10 cellular contexts compared by ENCODE assay signal in genomic region chr5:9265391-9266287, GRCh38.
DNase-seq lines count a peak whose midpoint lies in the region; ATAC-seq, FAIRE-seq and TF ChIP-seq lines count a peak whose summit lies in the region.
"Had no signal": no experiment of that assay in that cellular context is flagged by ENCODE, and none has a peak within 500 bp of the region (broad histone marks: within the 10 kb centered on the region; RNA-seq: fewer than 3 reads in every experiment).

No MANE protein-coding gene starts in this region.

- H2BK15ac ChIP-seq in mesendoderm (replicated peaks; ENCODE audit: low read depth), result no peak overlapping the region

- H3F3A ChIP-seq in MM.1S (ENCODE audit: insufficient read depth, low read length), result no peaks in the 10 kb centered on the region

- 4% methylated on average over 17 of the region's 17 CpGs for WGBS in HepG2 (ENCODE audit: low lambda C conversion rate)
- 77% methylated on average over 9 of the region's 17 CpGs for WGBS in right lobe of liver (ENCODE audit: insufficient coverage, low coverage, low lambda C conversion rate, missing lambda C conversion rate)
- 100% methylated on average over 3 of the region's 17 CpGs for WGBS in mesendoderm (ENCODE audit: extremely low coverage, insufficient coverage, low lambda C conversion rate)
- 65 to 88% (median 79%) methylated on average over 17 of the region's 17 CpGs for WGBS in small intestine, 3 donors

- no peak overlapping the region for H3K23ac ChIP-seq in mesendoderm (ENCODE audit: low read length)

- H3K36me3 ChIP-seq in HepG2 (replicated peaks in 1 of 2; ENCODE audit: control insufficient read depth in 1 of 2, insufficient read depth in 2 of 2, low read length in 2 of 2) (no peaks in the 10 kb centered on the region), right lobe of liver (no peaks in the 10 kb centered on the region), mesendoderm (ENCODE audit: control insufficient read depth, insufficient read depth, low read length) (no peaks in the 10 kb centered on the region), small intestine (ENCODE audit: control insufficient read depth in 2 of 2, insufficient read depth in 2 of 2, low read length in 2 of 2) (no peaks in the 10 kb centered on the region), MM.1S (replicated peaks; ENCODE audit: insufficient read depth, low read length) (no peaks in the 10 kb centered on the region)

- H2BK5ac ChIP-seq in mesendoderm (ENCODE audit: low read length), result no peak overlapping the region

- ATAC-seq in HepG2 (peak; percentile 35), right lobe of liver (no peak)

- FAIRE-seq in HepG2 (lab: Jason Lieb, UNC), result no peak
- no peak for FAIRE-seq in small intestine (lab: Jason Lieb, UNC)
- FAIRE-seq: A204.1 had no signal

- no peak for DNase-seq in HepG2 (ENCODE audit: low spot score)
- no peak for DNase-seq in right lobe of liver
- DNase-seq in epithelial cell of esophagus (ENCODE audit: low read depth), result peak; percentile 87
- DNase-seq in mesendoderm, result peak; percentile 90
- DNase-seq in small intestine, result no peak
- DNase-seq in MM.1S, result no peak
- DNase-seq in Kasumi-1 (lab: John Stamatoyannopoulos, UW), result no peak
- no peak for DNase-seq in LoVo (ENCODE audit: low spot score)
- DNase-seq: amygdala had no signal

- in situ Hi-C loops in HepG2 (cut with HindIII; ENCODE audit: extremely low pct_ligation_motif_present, low pct_unique_long_range_greater_than_20kb), result no loop called here

- no peak for TF ChIP-seq POLR2A in HepG2 (IDR thresholded peaks at IDR 0.05; ENCODE audit: insufficient read depth in 1 of 2, low read depth in 2 of 2, low read length in 2 of 2)
- no peak for TF ChIP-seq POLR2A in right lobe of liver (IDR thresholded peaks at IDR 0.05)

- H3K4me2 ChIP-seq in HepG2 (ENCODE audit: low read depth, low read length) (no peak overlapping the region), mesendoderm (ENCODE audit: low read length) (no peak overlapping the region), MM.1S (ENCODE audit: low read depth, low read length) (no peak overlapping the region)

- no peak overlapping the region for H3K18ac ChIP-seq in mesendoderm (ENCODE audit: low read length)

- TF ChIP-seq RAD21 in HepG2 (CRISPR knock-in tag; IDR thresholded peaks at IDR 0.05), result no peak

- no peaks in the 10 kb centered on the region for H3K27me3 ChIP-seq in HepG2 (ENCODE audit: control insufficient read depth in 1 of 2, insufficient read depth in 2 of 2, low read length in 2 of 2)
- no peaks in the 10 kb centered on the region for H3K27me3 ChIP-seq in right lobe of liver
- no peaks in the 10 kb centered on the region for H3K27me3 ChIP-seq in mesendoderm (ENCODE audit: insufficient read depth, low read length, poor library complexity)
- no peaks in the 10 kb centered on the region for H3K27me3 ChIP-seq in small intestine (ENCODE audit: control insufficient read depth in 2 of 2, insufficient read depth in 2 of 2, low read length in 2 of 2)
- no peaks in the 10 kb centered on the region for H3K27me3 ChIP-seq in MM.1S (replicated peaks; ENCODE audit: insufficient read depth, low read length)

- no peak overlapping the region for H4K5ac ChIP-seq in mesendoderm (ENCODE audit: low read length)

- intact Hi-C loops in HepG2 (cut with micrococcal nuclease; ENCODE audit: unreplicated experiment) (no loop called here), right lobe of liver (cut with DNase I) (no loop called here)

- H3K56ac ChIP-seq in mesendoderm (ENCODE audit: low read length), result no peak overlapping the region

- TF ChIP-seq CTCF in HepG2 (CRISPR knock-in tag; IDR thresholded peaks at IDR 0.05) (no peak), right lobe of liver (IDR thresholded peaks at IDR 0.05) (no peak), epithelial cell of esophagus (IDR thresholded peaks at IDR 0.05; ENCODE audit: insufficient read depth, low read depth, low read length, missing control alignments) (no peak), MM.1S (IDR thresholded peaks at IDR 0.05; ENCODE audit: low read length) (no peak)

- H3K9ac ChIP-seq in HepG2 (ENCODE audit: insufficient read depth, low read depth, low read length) (no peak overlapping the region), mesendoderm (ENCODE audit: low read length) (no peak overlapping the region), MM.1S (ENCODE audit: low read length) (no peak overlapping the region)

- no peaks in the 10 kb centered on the region for H3K4me1 ChIP-seq in HepG2 (ENCODE audit: insufficient read depth, low read length)
- no peaks in the 10 kb centered on the region for H3K4me1 ChIP-seq in right lobe of liver
- peaks cover 11% of the 10 kb centered on the region for H3K4me1 ChIP-seq in mesendoderm (ENCODE audit: control insufficient read depth, low read depth, low read length)
- H3K4me1 ChIP-seq in small intestine (ENCODE audit: control insufficient read depth in 2 of 2, insufficient read depth in 1 of 2, low read depth in 1 of 2, low read length in 1 of 2), result no peaks in the 10 kb centered on the region
- no peaks in the 10 kb centered on the region for H3K4me1 ChIP-seq in MM.1S (ENCODE audit: low read length)

- no peaks in the 10 kb centered on the region for H3K79me2 ChIP-seq in HepG2 (ENCODE audit: insufficient read depth, low read length)
- no peaks in the 10 kb centered on the region for H3K79me2 ChIP-seq in mesendoderm (ENCODE audit: control insufficient read depth, insufficient read depth, low read length)
- no peaks in the 10 kb centered on the region for H3K79me2 ChIP-seq in MM.1S (ENCODE audit: low read length)

- H3K9me3 ChIP-seq in HepG2 (ENCODE audit: low read length), result 0 out of 2 replicates have a peak, but pooled peaks cover 8% of the 10 kb centered on the region
- no peaks in the 10 kb centered on the region for H3K9me3 ChIP-seq in right lobe of liver
- no peaks in the 10 kb centered on the region for H3K9me3 ChIP-seq in small intestine (ENCODE audit: control insufficient read depth, low read depth)
- no peaks in the 10 kb centered on the region for H3K9me3 ChIP-seq in MM.1S (replicated peaks; ENCODE audit: insufficient read depth, low read length)

- no peak overlapping the region for H3K4ac ChIP-seq in mesendoderm (ENCODE audit: low read depth, low read length)

- CTCF ChIA-PET in HepG2 (lab: Yijun Ruan, JAX; ENCODE audit: low intra/inter-chr PET ratio, low total read pairs), result no interaction called here

- TF ChIP-seq EP300 in HepG2 (IDR thresholded peaks at IDR 0.05; ENCODE audit: low read depth in 2 of 2, low read length in 2 of 2) (no peak), HepG2 (CRISPR knock-in tag; IDR thresholded peaks at IDR 0.05; ENCODE audit: borderline replicate concordance) (no peak)

- H4K20me1 ChIP-seq in HepG2 (ENCODE audit: insufficient read depth, low read length) (no peaks in the 10 kb centered on the region), MM.1S (ENCODE audit: insufficient read depth, low read length) (no peaks in the 10 kb centered on the region)

- no peaks in the 10 kb centered on the region for H3K9me2 ChIP-seq in MM.1S (replicated peaks; ENCODE audit: insufficient read depth, low read length)

- H4K8ac ChIP-seq in mesendoderm (ENCODE audit: low read depth, low read length), result no peak overlapping the region

- H2AK5ac ChIP-seq in mesendoderm (ENCODE audit: low read length), result no peak overlapping the region

- H2AFZ ChIP-seq in HepG2 (ENCODE audit: low read length), result no peak overlapping the region
- no peak overlapping the region for H2AFZ ChIP-seq in MM.1S (ENCODE audit: low read length)

- peaks cover 2% of the 10 kb centered on the region for H3K79me1 ChIP-seq in mesendoderm (ENCODE audit: low read length)

- no TSS peak for BruUV-seq in HepG2 (replicated peaks; lab: Mats Ljungman, UMichigan)

- no peak overlapping the region for H2BK120ac ChIP-seq in mesendoderm (ENCODE audit: low read depth, low read length)

- H3K4me3 ChIP-seq in HepG2 (replicated peaks in 1 of 3; ENCODE audit: insufficient read depth in 1 of 3, low read depth in 2 of 3, low read length in 3 of 3) (no peak overlapping the region), right lobe of liver (no peak overlapping the region), epithelial cell of esophagus (ENCODE audit: low read length) (no peak overlapping the region), mesendoderm (ENCODE audit: low read length) (no peak overlapping the region), small intestine (ENCODE audit: low read depth in 1 of 2, low read length in 2 of 2) (no peak overlapping the region), MM.1S (ENCODE audit: low read length) (no peak overlapping the region)

- POLR2A ChIA-PET in HepG2 (lab: Yijun Ruan, JAX), result no interaction called here

- H3K27ac ChIP-seq in HepG2 (ENCODE audit: extremely low read length, insufficient read depth, low read length), result no peak overlapping the region
- H3K27ac ChIP-seq in right lobe of liver, result no peak overlapping the region
- no peak overlapping the region for H3K27ac ChIP-seq in mesendoderm (ENCODE audit: low read depth, low read length)
- peak overlapping the region in 1 of 2 donors; percentile 32 for H3K27ac ChIP-seq in small intestine (ENCODE audit: low read depth in 1 of 2, low read length in 1 of 2)
- no peak overlapping the region for H3K27ac ChIP-seq in MM.1S (ENCODE audit: low read length)

TF ChIP-seq in HepG2, 621 proteins besides CTCF, POLR2A, EP300 and RAD21 (continues in another document):
- TF ChIP-seq JUNB (CRISPR knock-in tag; IDR thresholded peaks at IDR 0.05; ENCODE audit: borderline replicate concordance), result no peak
- TF ChIP-seq ZNF773 (CRISPR knock-in tag; IDR thresholded peaks at IDR 0.05; ENCODE audit: borderline replicate concordance), result no peak
- TF ChIP-seq PCBP2 (optimal IDR thresholded peaks at IDR 0.05; ENCODE audit: low read depth, low read length, poor library complexity, severe bottlenecking), result no peak
- TF ChIP-seq GATA4 (IDR thresholded peaks at IDR 0.05; ENCODE audit: borderline replicate concordance, low read depth), result no peak
- no peak for TF ChIP-seq HDAC1 (CRISPR knock-in tag; IDR thresholded peaks at IDR 0.05)
- TF ChIP-seq, protein P1, sequence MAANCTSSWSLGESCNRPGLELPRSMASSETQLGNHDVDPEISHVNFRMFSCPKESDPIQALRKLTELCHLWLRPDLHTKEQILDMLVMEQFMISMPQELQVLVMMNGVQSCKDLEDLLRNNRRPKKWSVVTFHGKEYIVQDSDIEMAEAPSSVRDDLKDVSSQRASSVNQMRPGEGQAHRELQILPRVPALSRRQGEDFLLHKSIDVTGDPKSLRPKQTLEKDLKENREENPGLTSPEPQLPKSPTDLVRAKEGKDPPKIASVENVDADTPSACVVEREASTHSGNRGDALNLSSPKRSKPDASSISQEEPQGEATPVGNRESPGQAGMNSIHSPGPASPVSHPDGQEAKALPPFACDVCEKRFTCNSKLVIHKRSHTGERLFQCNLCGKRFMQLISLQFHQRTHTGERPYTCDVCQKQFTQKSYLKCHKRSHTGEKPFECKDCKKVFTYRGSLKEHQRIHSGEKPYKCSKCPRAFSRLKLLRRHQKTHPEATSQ (CRISPR knock-in tag; IDR thresholded peaks at IDR 0.05; ENCODE audit: borderline replicate concordance), result no peak
- TF ChIP-seq ZSCAN31 (CRISPR knock-in tag; IDR thresholded peaks at IDR 0.05; ENCODE audit: low read depth), result no peak
- no peak for TF ChIP-seq ZNF263 (CRISPR knock-in tag; IDR thresholded peaks at IDR 0.05)
- TF ChIP-seq ZNF354B (CRISPR knock-in tag; IDR thresholded peaks at IDR 0.05), result no peak
- no peak for TF ChIP-seq EEA1 (CRISPR knock-in tag; IDR thresholded peaks at IDR 0.05; ENCODE audit: borderline replicate concordance)
- TF ChIP-seq GTF2F1 (IDR thresholded peaks at IDR 0.05; ENCODE audit: low read length), result no peak

Comparison
In these comparisons a context has a peak if more than half of its experiments do, and no peak if none do; other contexts are left out.
1. DNase-seq: peak in epithelial cell of esophagus (single experiment) and mesendoderm (single experiment); none in HepG2 (single experiment), right lobe of liver (0 of 3), small intestine (single experiment), MM.1S (single experiment), Kasumi-1 (0 of 2) and LoVo (single experiment).